In genomic region chr1:207414606-207415108, GRCh38 we compare ENCODE assay signal across 9 cellular contexts. TPM values are rescaled to one million over a fixed set of nuclear protein-coding genes. Genes with fewer than 3 reads are reported as not detected.
DNase-seq lines count a peak whose midpoint lies in the region; ATAC-seq and TF ChIP-seq lines count a peak whose summit lies in the region.
"Had no signal": no experiment of that assay in that cellular context is flagged by ENCODE, and none has a peak within 500 bp of the region (broad histone marks: within the 10 kb centered on the region; RNA-seq: fewer than 3 reads in every experiment).

No MANE protein-coding gene starts in this region.

- no peak for TF ChIP-seq POLR2A in vagina (IDR thresholded peaks at IDR 0.05)

- TF ChIP-seq CTCF in neutrophil (IDR thresholded peaks at IDR 0.05) (no peak), ascending aorta (IDR thresholded peaks at IDR 0.05) (no peak), vagina (IDR thresholded peaks at IDR 0.05) (no peak)

- peak overlapping the region; percentile 88 for H3K27ac ChIP-seq in neutrophil
- H3K27ac ChIP-seq in ascending aorta, result no peak overlapping the region
- H3K27ac ChIP-seq in vagina, result no peak overlapping the region

- DNase-seq in NOMO-1 treated with dmso at 0.1 percent for 144 hours (lab: John Stamatoyannopoulos, UW; ENCODE audit: unreplicated experiment), result peak; percentile 65
- DNase-seq in ascending aorta (ENCODE audit: low spot score in 2 of 2), result no peak
- DNase-seq in COLO829 (ENCODE audit: low spot score), result no peak
- no peak for DNase-seq in vagina (ENCODE audit: extremely low spot score in 2 of 2)
- no peak for DNase-seq in NCI-H510A treated with DMSO at 0.1 percent for 48 hours (lab: John Stamatoyannopoulos, UW)

- H3K4me1 ChIP-seq in neutrophil (ENCODE audit: control insufficient read depth in 1 of 2, insufficient read depth in 1 of 2, low read depth in 1 of 2, low read length in 1 of 2) (peaks cover 77 to 84% of the 10 kb centered on the region in 2 experiments), ascending aorta (no peaks in the 10 kb centered on the region), vagina (no peaks in the 10 kb centered on the region)

- H3K36me3 ChIP-seq in neutrophil (no peaks in the 10 kb centered on the region), ascending aorta (no peaks in the 10 kb centered on the region), vagina (no peaks in the 10 kb centered on the region)

- H3K9me3 ChIP-seq in neutrophil (no peaks in the 10 kb centered on the region), ascending aorta (no peaks in the 10 kb centered on the region), vagina (no peaks in the 10 kb centered on the region)

- H3K4me3 ChIP-seq in neutrophil (ENCODE audit: low read depth in 1 of 2, low read length in 1 of 2), result peak overlapping the region; percentile 20 to 45
- no peak overlapping the region for H3K4me3 ChIP-seq in ascending aorta
- no peak overlapping the region for H3K4me3 ChIP-seq in vagina

- ATAC-seq in GM18870 (IDR thresholded peaks at IDR 0.05; ENCODE audit: unreplicated experiment) (peak; percentile 89), HG02759 (IDR thresholded peaks at IDR 0.05; ENCODE audit: unreplicated experiment) (peak; percentile 87)

- H3K27me3 ChIP-seq in neutrophil (no peaks in the 10 kb centered on the region), ascending aorta (no peaks in the 10 kb centered on the region), vagina (no peaks in the 10 kb centered on the region)

- intact Hi-C loops in ascending aorta (cut with DNase I), result no loop called here
- intact Hi-C loops in vagina (cut with DNase I), result no loop called here

RNA-seq across cellular contexts. Expression of gene CR2, which starts 39.5 kb away (rescaled TPM):
- total RNA-seq in ascending aorta (not detected), vagina (not detected)
- total RNA-seq: lung microvascular endothelial cell had no signal

Comparison
In these comparisons a context has a peak if more than half of its experiments do, and no peak if none do; other contexts are left out.
1. H3K4me3 ChIP-seq: peak in neutrophil (2 of 2); none in ascending aorta (0 of 2) and vagina (0 of 2).